8 cellular contexts compared by ENCODE assay signal in genomic region chr17:67825627-67826588, GRCh38. TPM values are rescaled to one million over a fixed set of nuclear protein-coding genes. Genes with fewer than 3 reads are reported as not detected.
DNase-seq lines count a peak whose midpoint lies in the region; ATAC-seq and TF ChIP-seq lines count a peak whose summit lies in the region.
"Not testable (repeated sequence)": the region's sequence is repeated elsewhere in the genome, so short reads cannot be mapped to it uniquely, and the experiment has no call there.

No MANE protein-coding gene starts in this region.

- H2AFZ ChIP-seq in mammary epithelial cell (ENCODE audit: low read depth, low read length): peak overlapping the region; percentile 95

- peaks cover 12% of the 10 kb centered on the region for H3K4me1 ChIP-seq in mammary epithelial cell (ENCODE audit: insufficient read depth, low read length)
- peaks cover 41 to 43% of the 10 kb centered on the region in 2 donors for H3K4me1 ChIP-seq in gastrocnemius medialis
- not testable (repeated sequence) for H3K4me1 ChIP-seq in aorta (ENCODE audit: control insufficient read depth in 1 of 2, insufficient read depth in 2 of 2, low read length in 2 of 2)

- intact Hi-C loops in mammary epithelial cell (cut with micrococcal nuclease): loop anchor here (1.0 to 2.0 kb wide), 2 partner anchors 25 to 109 kb away; partner anchors contain the start of gene NOL11
- intact Hi-C loops in gastrocnemius medialis (cut with DNase I; ENCODE audit: low total_unique reads): loop anchor here (1.0 to 5.0 kb wide), 3 partner anchors 26 to 211 kb away; partner anchors contain the start of genes KPNA2 and NOL11
- intact Hi-C loops in aorta (cut with DNase I): loop anchor here in 1 of 2 donors (5.0 kb wide), 1 partner anchor 109 kb away; the partner anchor contains the start of gene NOL11

- H3K9ac ChIP-seq in mammary epithelial cell (ENCODE audit: insufficient read depth, low read length): peak overlapping the region; percentile 61

- not testable (repeated sequence) for H4K20me1 ChIP-seq in mammary epithelial cell (ENCODE audit: insufficient read depth, low read length)

- H3K4me3 ChIP-seq in mammary epithelial cell (replicated peaks in 1 of 3; ENCODE audit: insufficient read depth in 1 of 3, low read depth in 2 of 3, low read length in 3 of 3) (peak overlapping the region; percentile 82 to 90 (median 90)), iPS-18c (ENCODE audit: insufficient read depth, low read depth, low read length) (peak overlapping the region; percentile 84), gastrocnemius medialis (peak overlapping the region; percentile 88 to 99 (median 90)), aorta (ENCODE audit: low read length in 2 of 2) (peak overlapping the region; percentile 28 to 82)

- dilution Hi-C loops in mammary epithelial cell (cut with HindIII; ENCODE audit: low sequenced_read_pairs): not testable (repeated sequence)

- H3K36me3 ChIP-seq in mammary epithelial cell (ENCODE audit: insufficient read depth, low read length); gastrocnemius medialis; aorta (ENCODE audit: control insufficient read depth in 1 of 2, insufficient read depth in 2 of 2, low read length in 1 of 2): not testable (repeated sequence)

- DNase-seq in NCI-H2196 (lab: John Stamatoyannopoulos, UW; ENCODE audit: unreplicated experiment): peak; percentile 7
- DNase-seq in activated CD4-positive, CD25-positive, alpha-beta regulatory T cell treated with anti-CD3 and anti-CD28 coated beads, Interleukin-2, amount 50 U/mL, for 72 hours: peak; percentile 60
- peak; percentile 26 for DNase-seq in mammary epithelial cell
- DNase-seq in gastrocnemius medialis: peak; percentile 11 to 28
- DNase-seq in aorta: peak; percentile 64 to 77

- peak overlapping the region; percentile 44 for H3K27ac ChIP-seq in mammary epithelial cell (ENCODE audit: insufficient read depth, low read depth, low read length)
- peak overlapping the region; percentile 88 to 91 (median 90) for H3K27ac ChIP-seq in gastrocnemius medialis
- peak overlapping the region; percentile 69 to 72 for H3K27ac ChIP-seq in aorta (ENCODE audit: low read depth in 1 of 2, low read length in 2 of 2)

- not testable (repeated sequence) for TF ChIP-seq CTCF in mammary epithelial cell (conservative IDR thresholded peaks at IDR 0.05 in 1 of 2, IDR thresholded peaks at IDR 0.05 in 1 of 2; ENCODE audit: extremely low read depth in 1 of 2, insufficient read depth in 1 of 2, low read depth in 1 of 2, low read length in 2 of 2); gastrocnemius medialis (IDR thresholded peaks at IDR 0.05 in 4 of 5, conservative IDR thresholded peaks at IDR 0.05 in 1 of 5)

- ATAC-seq in GM18858 (IDR thresholded peaks at IDR 0.05; ENCODE audit: unreplicated experiment) (peak; percentile 4), HG02973 (IDR thresholded peaks at IDR 0.05; ENCODE audit: unreplicated experiment) (peak; percentile 29), gastrocnemius medialis (peak; percentile 74 to 78), aorta (ENCODE audit: low FRiP score) (peak; percentile 70)

- in situ Hi-C loops in mammary epithelial cell (cut with MboI; ENCODE audit: low sequenced_read_pairs in 2 of 2): not testable (repeated sequence)
- in situ Hi-C loops in gastrocnemius medialis (cut with MboI; ENCODE audit: low sequenced_read_pairs in 4 of 4): loop anchor here in 3 of 4 donors (5.0 to 25.0 kb wide), 4 partner anchors 101 to 464 kb away; partner anchors contain the start of genes NOL11 (in 2 of the 3) and PSMD12 (in 1 of the 3)

- peak overlapping the region; percentile 89 for H3K4me2 ChIP-seq in mammary epithelial cell (ENCODE audit: insufficient read depth, low read depth, low read length)

- H3K79me2 ChIP-seq in mammary epithelial cell (ENCODE audit: insufficient read depth, low read length): peaks cover 51% of the 10 kb centered on the region

- H3K9me3 ChIP-seq in mammary epithelial cell (replicated peaks; ENCODE audit: insufficient read depth, low read length); iPS-18c (ENCODE audit: control insufficient read depth, insufficient read depth, low read length); gastrocnemius medialis; aorta (ENCODE audit: control insufficient read depth, low read length): not testable (repeated sequence)

- H3K27me3 ChIP-seq in mammary epithelial cell (ENCODE audit: insufficient read depth, low read length); gastrocnemius medialis; aorta (ENCODE audit: control insufficient read depth in 1 of 2, insufficient read depth in 2 of 2, low read length in 1 of 2): not testable (repeated sequence)

- CTCF ChIA-PET in mammary epithelial cell (lab: Charles Lee; ENCODE audit: low non-redundant PET): interaction anchor here (0.7 kb wide), 1 partner anchor 60 kb away, joined by 3 read pairs; no protein-coding TSS in a partner anchor

- not testable (repeated sequence) for BruUV-seq in mammary epithelial cell (replicated peaks; lab: Mats Ljungman, UMichigan)

- TF ChIP-seq POLR2A in gastrocnemius medialis (IDR thresholded peaks at IDR 0.05): peak in 1 of 2 donors; percentile 5

- no CpG with 5 or more reads among the region's 94 CpGs for WGBS in mammary epithelial cell (ENCODE audit: low coverage, missing lambda C conversion rate)
- 0 to 1% methylated on average over 46 to 94 of the region's 94 CpGs for WGBS in aorta, 2 donors

RNA-seq across cellular contexts. Expression of gene BPTF, which starts 0.6 kb away (rescaled TPM):
- 10 to 100 TPM; 54.1 to 54.3 TPM for total RNA-seq in mammary epithelial cell
- 45.4 TPM for polyA plus RNA-seq in mammary epithelial cell
- 81.5 TPM for polyA minus RNA-seq in mammary epithelial cell
- total RNA-seq in gastrocnemius medialis: 10 to 100 TPM; 29.3 to 43.9 (median 38.1) TPM
- total RNA-seq in aorta: 100 to 1,000 TPM in 1 of 2 donors, 10 to 100 TPM in 1; 82.3 to 121 TPM
- 10 to 100 TPM; 17.8 to 26.0 TPM for polyA plus RNA-seq in aorta

Comparison
In these comparisons a context has a peak if more than half of its experiments do, and no peak if none do; other contexts are left out.
1. Peak in every context shown above with its lines: DNase-seq, ATAC-seq, H3K4me3 ChIP-seq and H3K27ac ChIP-seq.
2. ATAC-seq: peak in every context shown above with its lines; median percentile 76 in gastrocnemius medialis; 70 in aorta; 29 in HG02973; 4 in GM18858.
3. DNase-seq: peak in every context shown above with its lines; median percentile 70 in aorta; 60 in activated CD4-positive, CD25-positive, alpha-beta regulatory T cell treated with anti-CD3 and anti-CD28 coated beads, Interleukin-2, amount 50 U/mL, for 72 hours; 26 in mammary epithelial cell; 20 in gastrocnemius medialis; 7 in NCI-H2196.